In the genomic region with DNA sequence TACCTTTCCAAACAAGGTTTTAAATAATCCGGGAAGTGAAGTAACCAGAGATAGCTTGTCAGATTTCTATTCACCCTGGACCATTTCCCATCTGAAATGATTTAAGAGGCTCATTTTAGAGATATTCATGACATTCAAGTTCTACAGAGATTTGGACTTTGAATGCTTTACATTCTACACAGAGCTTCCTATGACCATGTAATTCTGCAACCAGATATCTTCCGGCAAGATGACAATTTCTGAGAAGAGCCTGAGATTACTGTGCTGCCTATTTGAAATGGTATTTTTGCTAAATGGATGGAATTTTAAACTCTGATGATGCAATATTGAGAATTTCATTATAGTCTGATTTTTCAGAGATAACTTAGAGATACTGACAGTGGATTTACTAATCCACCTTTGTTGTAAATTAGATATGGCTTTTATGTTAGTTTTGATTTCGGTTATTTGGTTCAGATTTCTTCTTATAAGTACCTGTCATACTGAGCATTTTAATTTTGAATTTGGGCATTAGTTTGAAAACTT, we compare ENCODE assay signal across 18 cellular contexts. TPM values are rescaled to one million over a fixed set of nuclear protein-coding genes. Genes with fewer than 3 reads are reported as not detected.
A peak's percentile ranks its signal among the peaks of the same experiment; 100 is the strongest.
DNase-seq lines count a peak whose midpoint lies in the region; ATAC-seq and TF ChIP-seq lines count a peak whose summit lies in the region.
"Had no signal": no experiment of that assay in that cellular context is flagged by ENCODE, and none has a peak within 500 bp of the region (broad histone marks: within the 10 kb centered on the region; RNA-seq: fewer than 3 reads in every experiment).

No MANE protein-coding gene starts in this region.

- H3K4me2 ChIP-seq in IMR-90 (ENCODE audit: low read depth, low read length) (no peak overlapping the region), trophoblast cell (ENCODE audit: low read length) (no peak overlapping the region)

- in situ Hi-C loops in IMR-90 (cut with MboI; ENCODE audit: low sequenced_read_pairs): no loop called here

- TF ChIP-seq RAD21 in IMR-90 (IDR thresholded peaks at IDR 0.05; ENCODE audit: low read length): no peak

- no peak for TF ChIP-seq POLR2A in IMR-90 (IDR thresholded peaks at IDR 0.05; ENCODE audit: low read depth, low read length)

- H4K5ac ChIP-seq in IMR-90 (ENCODE audit: low read depth, low read length): no peak overlapping the region

- H2AK5ac ChIP-seq in IMR-90 (ENCODE audit: low read depth, low read length) (no peak overlapping the region), trophoblast cell (ENCODE audit: low read length) (no peak overlapping the region)

- H2BK120ac ChIP-seq in IMR-90 (ENCODE audit: low read depth, low read length) (no peak overlapping the region), trophoblast cell (ENCODE audit: insufficient read depth, low read length, poor library complexity) (no peak overlapping the region)

- H2BK5ac ChIP-seq in IMR-90 (ENCODE audit: low read depth, low read length, poor library complexity, severe bottlenecking) (no peak overlapping the region), trophoblast cell (ENCODE audit: low read depth, low read length, poor library complexity) (no peak overlapping the region)

- DNase-seq in IMR-90 (no peak), adipocyte (ENCODE audit: low read depth) (peak; percentile 80), fibroblast of gingiva (ENCODE audit: low read depth) (peak; percentile 56), trophoblast cell (peak; percentile 52 to 89)
- DNase-seq in activated naive CD4-positive, alpha-beta T cell treated with anti-CD3 and anti-CD28 coated beads, Interleukin-2, amount 50 U/mL, for 72 hours (ENCODE audit: low spot score in 2 of 2): no peak
- DNase-seq: GF-D8, GOT3, KBM-7, NCI-H1105 treated with DMSO at 0.1 percent for 48 hours, NCI-H1694 treated with DMSO at 0.1 percent for 48 hours, NCI-H2107, NCI-H510A, NCI-H774, SHP77 treated with DMSO at 0.1 percent for 48 hours had no signal

- intact Hi-C loops in IMR-90 (cut with micrococcal nuclease): no loop called here

- H3K27me3 ChIP-seq in IMR-90 (ENCODE audit: control insufficient read depth, insufficient read depth, low read length) (no peaks in the 10 kb centered on the region), adipocyte (replicated peaks; ENCODE audit: control insufficient read depth, insufficient read depth, low read length) (no peaks in the 10 kb centered on the region), trophoblast cell (ENCODE audit: insufficient read depth, low read length) (no peaks in the 10 kb centered on the region)

- no CpG with 5 or more reads among the region's 3 CpGs for WGBS in IMR-90 (ENCODE audit: extremely low coverage in 2 of 2, insufficient read length in 1 of 2), 2 experiments
- WGBS in trophoblast cell (ENCODE audit: extremely low coverage, insufficient coverage, insufficient read length): no CpG with 5 or more reads among the region's 3 CpGs

- H4K91ac ChIP-seq in IMR-90 (ENCODE audit: insufficient read depth, low read depth, low read length) (no peak overlapping the region), trophoblast cell (ENCODE audit: low read depth, low read length) (no peak overlapping the region)

- H3K9ac ChIP-seq in IMR-90 (ENCODE audit: low read depth, low read length) (no peak overlapping the region), adipocyte (ENCODE audit: low read length) (peak overlapping the region; percentile 25), trophoblast cell (ENCODE audit: low read length) (no peak overlapping the region)

- CTCF ChIA-PET in IMR-90 (lab: Yijun Ruan, JAX): no interaction called here

- H3K4me3 ChIP-seq in IMR-90 (ENCODE audit: insufficient read depth, low read depth, low read length) (no peak overlapping the region), adipocyte (ENCODE audit: low read length) (no peak overlapping the region), trophoblast cell (ENCODE audit: low read depth, low read length) (no peak overlapping the region)

- no peak overlapping the region for H3K14ac ChIP-seq in IMR-90 (replicated peaks; ENCODE audit: low read depth, low read length)
- H3K14ac ChIP-seq in trophoblast cell (ENCODE audit: low read length): no peak overlapping the region

- H3K18ac ChIP-seq in IMR-90 (ENCODE audit: low read depth, low read length) (no peak overlapping the region), trophoblast cell (ENCODE audit: low read length) (no peak overlapping the region)

- H3K79me1 ChIP-seq in IMR-90 (ENCODE audit: low read depth in 1 of 2, low read length in 2 of 2) (no peaks in the 10 kb centered on the region), trophoblast cell (ENCODE audit: low read length) (no peaks in the 10 kb centered on the region)

- H3K4ac ChIP-seq in IMR-90 (ENCODE audit: low read depth, low read length): no peak overlapping the region
- H3K4ac ChIP-seq in trophoblast cell (ENCODE audit: low read depth, low read length): no peak overlapping the region

- no peaks in the 10 kb centered on the region for H4K20me1 ChIP-seq in IMR-90 (ENCODE audit: insufficient read depth, low read length)

- H3K56ac ChIP-seq in IMR-90 (ENCODE audit: extremely low read depth, insufficient read depth, low read length): no peak overlapping the region

- H2BK20ac ChIP-seq in IMR-90 (ENCODE audit: low read depth, low read length): no peak overlapping the region

- H2BK15ac ChIP-seq in IMR-90 (ENCODE audit: low read depth, low read length): no peak overlapping the region

- no peak overlapping the region for H4K8ac ChIP-seq in IMR-90 (ENCODE audit: low read depth in 2 of 2, low read length in 2 of 2)
- H4K8ac ChIP-seq in trophoblast cell (ENCODE audit: low read depth, low read length): no peak overlapping the region

- H3K9me3 Mint-ChIP-seq in activated naive CD4-positive, alpha-beta T cell treated with anti-CD3 and anti-CD28 coated beads, Interleukin-2, amount 50 U/mL, for 72 hours: no peaks in the 10 kb centered on the region

- ATAC-seq in IMR-90 (ENCODE audit: low read depth) (peak; percentile 56; the same call in 1 of the 2 replicates), GM21528 (IDR thresholded peaks at IDR 0.05; ENCODE audit: low FRiP score, unreplicated experiment) (no peak), HG02885 (IDR thresholded peaks at IDR 0.05; ENCODE audit: poor library complexity, unreplicated experiment) (no peak)
- ATAC-seq in activated naive CD4-positive, alpha-beta T cell treated with anti-CD3 and anti-CD28 coated beads, Interleukin-2, amount 50 U/mL, for 72 hours: no peak

- BruUV-seq in IMR-90 (replicated peaks; lab: Mats Ljungman, UMichigan): no TSS peak

- H3K36me3 ChIP-seq in IMR-90 (ENCODE audit: control insufficient read depth, insufficient read depth, low read length): no peaks in the 10 kb centered on the region
- H3K36me3 ChIP-seq in adipocyte (ENCODE audit: control insufficient read depth, insufficient read depth, low read length, severe bottlenecking): no peaks in the 10 kb centered on the region
- no peaks in the 10 kb centered on the region for H3K36me3 ChIP-seq in trophoblast cell (ENCODE audit: control insufficient read depth in 1 of 2, insufficient read depth in 2 of 2, low read length in 2 of 2)

- H3K36me3 Mint-ChIP-seq in activated naive CD4-positive, alpha-beta T cell treated with anti-CD3 and anti-CD28 coated beads, Interleukin-2, amount 50 U/mL, for 72 hours: no peaks in the 10 kb centered on the region

- dilution Hi-C loops in IMR-90 (cut with HindIII; ENCODE audit: low sequenced_read_pairs, unreplicated experiment): no loop called here

- POLR2A ChIA-PET in IMR-90 (lab: Charles Lee; ENCODE audit: unreplicated experiment): no interaction called here

- H3K9me3 ChIP-seq in IMR-90 (ENCODE audit: control insufficient read depth, insufficient read depth, low read length): no peaks in the 10 kb centered on the region
- no peaks in the 10 kb centered on the region for H3K9me3 ChIP-seq in adipocyte (ENCODE audit: control insufficient read depth, low read length)
- H3K9me3 ChIP-seq in trophoblast cell (ENCODE audit: insufficient read depth, low read depth, low read length): no peaks in the 10 kb centered on the region

- 0 out of 2 replicates have a peak, but pooled peaks cover 3% of the 10 kb centered on the region for H3K9me1 ChIP-seq in IMR-90 (ENCODE audit: insufficient read depth, low read length)

- H3K4me1 ChIP-seq in IMR-90 (ENCODE audit: control insufficient read depth, insufficient read depth, low read length) (no peaks in the 10 kb centered on the region; the same call in 1 of the 2 replicates), adipocyte (ENCODE audit: control insufficient read depth, insufficient read depth, low read length) (peaks cover 36% of the 10 kb centered on the region), trophoblast cell (ENCODE audit: control insufficient read depth in 1 of 2, insufficient read depth in 2 of 2, low read length in 2 of 2) (no peaks in the 10 kb centered on the region)

- H2BK12ac ChIP-seq in trophoblast cell (ENCODE audit: low read length): no peak overlapping the region

- no peak overlapping the region for H4K12ac ChIP-seq in trophoblast cell (ENCODE audit: low read depth, low read length)

- H2AFZ ChIP-seq in IMR-90 (replicated peaks; ENCODE audit: low read length, poor library complexity) (no peak overlapping the region), trophoblast cell (ENCODE audit: insufficient read depth, low read length, poor library complexity) (no peak overlapping the region)

- H3K27ac Mint-ChIP-seq in activated naive CD4-positive, alpha-beta T cell treated with anti-CD3 and anti-CD28 coated beads, Interleukin-2, amount 50 U/mL, for 72 hours: no peak overlapping the region
- H3K27ac Mint-ChIP-seq: B cell had no signal

- no peak overlapping the region for H2AK9ac ChIP-seq in IMR-90 (replicated peaks; ENCODE audit: low read depth, low read length, poor library complexity)

- H3K79me2 ChIP-seq in trophoblast cell (ENCODE audit: control insufficient read depth, insufficient read depth, low read length, poor library complexity): no peaks in the 10 kb centered on the region

- H3K23ac ChIP-seq in IMR-90 (ENCODE audit: low read depth, low read length) (no peak overlapping the region), trophoblast cell (ENCODE audit: low read length) (no peak overlapping the region)

- TF ChIP-seq CTCF in IMR-90 (conservative IDR thresholded peaks at IDR 0.05; ENCODE audit: low read depth, low read length): no peak

- H3K27ac ChIP-seq in IMR-90 (ENCODE audit: insufficient read depth, low read length): no peak overlapping the region
- no peak overlapping the region for H3K27ac ChIP-seq in trophoblast cell (ENCODE audit: low read depth, low read length)

TF ChIP-seq in IMR-90, 13 proteins besides CTCF, POLR2A, EP300 and RAD21:
- TF ChIP-seq MXI1 (IDR thresholded peaks at IDR 0.05; ENCODE audit: borderline replicate concordance, low read depth, low read length): no peak
- TF ChIP-seq CEBPB (IDR thresholded peaks at IDR 0.05; ENCODE audit: low read depth, low read length): peak; percentile 78

RNA-seq across cellular contexts. Expression of a gene that starts 16.0 kb away (rescaled TPM):
- total RNA-seq in IMR-90 (2012; rRNA removed): not detected in 2 replicates
- polyA plus RNA-seq in IMR-90 (2012; rRNA removed): not detected in 2 replicates
- polyA plus RNA-seq in IMR-90 (2012; cell fraction: cytosol; rRNA removed): not detected in 2 replicates
- 0.08 TPM in 1 of 2 replicates, not detected in the other for polyA plus RNA-seq in IMR-90 (2012; cell fraction: nucleus; rRNA removed; ENCODE audit: low replicate concordance)
- not detected in 2 replicates for polyA plus RNA-seq in trophoblast cell (2013)
- not detected for total RNA-seq in activated naive CD4-positive, alpha-beta T cell treated with anti-CD3 and anti-CD28 coated beads, Interleukin-2, amount 50 U/mL, for 72 hours
- total RNA-seq: B cell, RPMI7951 had no signal

Comparison
In these comparisons a context has a peak if more than half of its experiments do, and no peak if none do; other contexts are left out.
1. DNase-seq: peak in adipocyte (single experiment), fibroblast of gingiva (single experiment) and trophoblast cell (2 of 2); none in IMR-90 (single experiment) and activated naive CD4-positive, alpha-beta T cell treated with anti-CD3 and anti-CD28 coated beads, Interleukin-2, amount 50 U/mL, for 72 hours (0 of 2).